Comparison of ENCODE assay signal across 25 cellular contexts in the genomic region with DNA sequence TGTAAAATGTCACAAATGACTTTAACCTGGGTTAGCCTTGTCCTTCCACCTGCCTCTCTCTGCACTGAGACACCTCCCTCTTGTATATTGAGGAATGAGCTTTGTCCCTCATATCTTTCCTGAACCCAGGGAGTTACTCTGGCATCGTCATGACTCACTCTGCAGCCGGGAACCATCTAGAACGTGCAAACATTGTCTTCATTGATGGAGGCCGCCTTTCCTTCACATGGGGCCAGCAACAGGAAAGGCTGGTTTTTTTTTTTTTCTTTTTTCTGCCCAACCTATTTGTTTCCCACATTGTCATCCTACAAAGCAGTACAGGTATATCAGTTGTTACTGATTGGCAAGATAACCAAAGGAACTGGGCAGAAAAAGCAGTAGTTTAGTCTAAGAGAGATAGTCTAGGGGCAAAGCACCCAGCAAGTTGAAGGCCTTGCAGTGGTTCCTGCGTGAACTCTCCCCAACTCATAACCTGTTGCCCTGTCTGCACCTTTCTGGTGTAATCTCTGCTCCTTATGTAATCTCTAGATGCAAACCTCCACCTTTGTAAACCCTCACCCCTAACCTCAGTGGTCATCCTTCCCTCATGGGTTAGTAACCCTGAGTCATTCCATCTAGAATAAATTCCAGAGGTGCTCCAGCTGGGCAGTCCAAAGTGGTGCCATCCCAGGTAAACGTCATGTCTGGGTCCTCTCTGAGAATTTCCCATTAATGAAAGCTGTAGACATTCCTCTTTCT. TPM values are rescaled to one million over a fixed set of nuclear protein-coding genes. Genes with fewer than 3 reads are reported as not detected.
DNase-seq lines count a peak whose midpoint lies in the region; ATAC-seq and TF ChIP-seq lines count a peak whose summit lies in the region.
"Had no signal": no experiment of that assay in that cellular context is flagged by ENCODE, and none has a peak within 500 bp of the region (broad histone marks: within the 10 kb centered on the region; RNA-seq: fewer than 3 reads in every experiment).

No MANE protein-coding gene starts in this region.

- H3K9me2 ChIP-seq in GM23248 (ENCODE audit: insufficient read depth): no peaks in the 10 kb centered on the region

- peak overlapping the region; percentile 71 for H3K27ac Mint-ChIP-seq in Caco-2 (ENCODE audit: unreplicated experiment)
- H3K27ac Mint-ChIP-seq in activated CD8-positive, alpha-beta memory T cell treated with anti-CD3 and anti-CD28 coated beads, Interleukin-2, amount 10 ng/mL, durations not matched to agents 7 days and 5 days: no peak overlapping the region
- H3K27ac Mint-ChIP-seq: activated naive CD4-positive, alpha-beta T cell treated with anti-CD3 and anti-CD28 coated beads, Interleukin-2, amount 50 U/mL, for 24 hours; H9; naive B cell; T-cell had no signal

- TF ChIP-seq CTCF in Caco-2 (IDR thresholded peaks at IDR 0.05; ENCODE audit: insufficient read depth in 1 of 2, low read depth in 1 of 2, low read length in 1 of 2, severe bottlenecking in 1 of 2, unreplicated experiment in 1 of 2) (no peak), gastroesophageal sphincter (IDR thresholded peaks at IDR 0.05) (no peak), prostate gland (IDR thresholded peaks at IDR 0.05) (no peak)

- no peak overlapping the region for H3K4me3 ChIP-seq in Caco-2 (ENCODE audit: low read depth, low read length)
- H3K4me3 ChIP-seq in gastroesophageal sphincter: no peak overlapping the region
- H3K4me3 ChIP-seq in prostate gland: no peak overlapping the region
- no peak overlapping the region for H3K4me3 ChIP-seq in GM23248
- no peak overlapping the region for H3K4me3 ChIP-seq in MG63
- H3K4me3 ChIP-seq: BLaER1, gastrocnemius medialis, SJCRH30 had no signal

- H3F3A ChIP-seq in GM23248 (ENCODE audit: insufficient read depth): no peaks in the 10 kb centered on the region

- no peaks in the 10 kb centered on the region for H3K27me3 ChIP-seq in Caco-2 (replicated peaks; ENCODE audit: control insufficient read depth, insufficient read depth, low read length)
- no peaks in the 10 kb centered on the region for H3K27me3 ChIP-seq in gastroesophageal sphincter
- H3K27me3 ChIP-seq in prostate gland (replicated peaks; ENCODE audit: insufficient read depth): no peaks in the 10 kb centered on the region
- H3K27me3 ChIP-seq in GM23248 (replicated peaks; ENCODE audit: insufficient read depth): no peaks in the 10 kb centered on the region
- no peaks in the 10 kb centered on the region for H3K27me3 ChIP-seq in MG63
- H3K27me3 ChIP-seq: BLaER1, gastrocnemius medialis, SJCRH30 had no signal

- no peaks in the 10 kb centered on the region for H4K20me1 ChIP-seq in GM23248 (ENCODE audit: insufficient read depth)
- H4K20me1 ChIP-seq: BLaER1 had no signal

- intact Hi-C loops in Caco-2 (cut with micrococcal nuclease; ENCODE audit: unreplicated experiment) (loop anchor here (1.0 to 10.0 kb wide), 6 partner anchors 13 to 358 kb away; partner anchors contain the start of gene SLC40A1), prostate gland (cut with DNase I) (no loop called here)

- H3K4me1 Mint-ChIP-seq in Caco-2 (ENCODE audit: low read depth, unreplicated experiment): peaks cover 37% of the 10 kb centered on the region
- H3K4me1 Mint-ChIP-seq in activated CD8-positive, alpha-beta memory T cell treated with anti-CD3 and anti-CD28 coated beads, Interleukin-2, amount 10 ng/mL, durations not matched to agents 7 days and 5 days: no peaks in the 10 kb centered on the region
- H3K4me1 Mint-ChIP-seq: activated naive CD4-positive, alpha-beta T cell treated with anti-CD3 and anti-CD28 coated beads, Interleukin-2, amount 50 U/mL, for 24 hours; H9; naive B cell; T-cell had no signal

- H3K27ac ChIP-seq in gastroesophageal sphincter (peak overlapping the region; percentile 41 to 87 (median 84)), prostate gland (peak overlapping the region; percentile 46 to 53), GM23248 (no peak overlapping the region)
- H3K27ac ChIP-seq: BLaER1, SJCRH30 had no signal

- no peaks in the 10 kb centered on the region for H3K9me3 Mint-ChIP-seq in Caco-2 (ENCODE audit: unreplicated experiment)
- no peaks in the 10 kb centered on the region for H3K9me3 Mint-ChIP-seq in activated CD8-positive, alpha-beta memory T cell treated with anti-CD3 and anti-CD28 coated beads, Interleukin-2, amount 10 ng/mL, durations not matched to agents 7 days and 5 days (ENCODE audit: low read depth)
- H3K9me3 Mint-ChIP-seq: activated naive CD4-positive, alpha-beta T cell treated with anti-CD3 and anti-CD28 coated beads, Interleukin-2, amount 50 U/mL, for 24 hours; H9 had no signal

- H3K27me3 Mint-ChIP-seq in Caco-2 (ENCODE audit: insufficient read depth, unreplicated experiment): no peaks in the 10 kb centered on the region
- peaks cover 6% of the 10 kb centered on the region for H3K27me3 Mint-ChIP-seq in activated CD8-positive, alpha-beta memory T cell treated with anti-CD3 and anti-CD28 coated beads, Interleukin-2, amount 10 ng/mL, durations not matched to agents 7 days and 5 days
- H3K27me3 Mint-ChIP-seq: activated naive CD4-positive, alpha-beta T cell treated with anti-CD3 and anti-CD28 coated beads, Interleukin-2, amount 50 U/mL, for 24 hours had no signal

- H3K9me3 ChIP-seq in Caco-2: no peaks in the 10 kb centered on the region
- no peaks in the 10 kb centered on the region for H3K9me3 ChIP-seq in gastroesophageal sphincter
- H3K9me3 ChIP-seq in prostate gland: no peaks in the 10 kb centered on the region
- H3K9me3 ChIP-seq in GM23248 (ENCODE audit: low read depth): no peaks in the 10 kb centered on the region
- H3K9me3 ChIP-seq in MG63: no peaks in the 10 kb centered on the region
- H3K9me3 ChIP-seq: BLaER1, gastrocnemius medialis had no signal

- H2AFZ ChIP-seq in GM23248: no peak overlapping the region

- CTCF ChIA-PET in Caco-2 (lab: Charles Lee): interaction anchor here (0.7 kb wide), 1 partner anchor 489 kb away, joined by 3 read pairs; no protein-coding TSS in a partner anchor
- CTCF ChIA-PET in activated CD8-positive, alpha-beta memory T cell treated with anti-CD3 and anti-CD28 coated beads, Interleukin-2, amount 10 ng/mL, durations not matched to agents 7 days and 5 days (lab: Charles Lee): no interaction called here

- DNase-seq in Caco-2: peak; percentile 86 to 92
- peak; percentile 3 for DNase-seq in RPMI7951 (ENCODE audit: low read depth)
- DNase-seq in prostate gland (ENCODE audit: low spot score): peak; percentile 68
- no peak for DNase-seq in GM23248
- DNase-seq in activated CD8-positive, alpha-beta memory T cell treated with anti-CD3 and anti-CD28 coated beads, Interleukin-2, amount 10 ng/mL, durations not matched to agents 7 days and 5 days: no peak
- DNase-seq in GF-D8 (lab: John Stamatoyannopoulos, UW): no peak
- no peak for DNase-seq in MG63
- DNase-seq: activated CD4-positive, alpha-beta T cell treated with anti-CD3 and anti-CD28 coated beads for 4 hours; cerebellar nuclear complex; gastrocnemius medialis; H9; mammary epithelial cell; naive B cell; NCI-H1092 treated with DMSO at 0.1 percent for 48 hours; NCI-H1930; NCI-H345; NCI-H774; nucleus accumbens; SJCRH30; stimulated activated CD4-positive, alpha-beta T cell treated with anti-CD3 and anti-CD28 coated beads, Interleukin-12 subunit alpha, Interleukin-12 subunit beta, amount 100 ng/mL, for 4 hours; T-cell had no signal

- POLR2A ChIA-PET in Caco-2 (lab: Charles Lee): interaction anchor here (0.7 to 1.1 kb wide), 3 partner anchors 10 to 70 kb away, joined by 3 to 5 read pairs (median 3); partner anchors contain the start of gene SLC40A1

- ATAC-seq in gastroesophageal sphincter: peak; percentile 23
- no peak for ATAC-seq in activated CD8-positive, alpha-beta memory T cell treated with anti-CD3 and anti-CD28 coated beads, Interleukin-2, amount 10 ng/mL, durations not matched to agents 7 days and 5 days
- ATAC-seq: T-cell had no signal

- BruUV-seq in Caco-2 (replicated peaks; lab: Mats Ljungman, UMichigan): no TSS peak

- H3K4me3 Mint-ChIP-seq in Caco-2 (ENCODE audit: unreplicated experiment): peak overlapping the region; percentile 27
- no peak overlapping the region for H3K4me3 Mint-ChIP-seq in activated CD8-positive, alpha-beta memory T cell treated with anti-CD3 and anti-CD28 coated beads, Interleukin-2, amount 10 ng/mL, durations not matched to agents 7 days and 5 days
- H3K4me3 Mint-ChIP-seq: activated naive CD4-positive, alpha-beta T cell treated with anti-CD3 and anti-CD28 coated beads, Interleukin-2, amount 50 U/mL, for 24 hours; H9; naive B cell; T-cell had no signal

- in situ Hi-C loops in GM23248 (cut with MboI): no loop called here

- H3K36me3 ChIP-seq in Caco-2 (ENCODE audit: control insufficient read depth, insufficient read depth, low read length): no peaks in the 10 kb centered on the region
- no peaks in the 10 kb centered on the region for H3K36me3 ChIP-seq in gastroesophageal sphincter
- H3K36me3 ChIP-seq in prostate gland: no peaks in the 10 kb centered on the region
- H3K36me3 ChIP-seq in GM23248 (ENCODE audit: low read depth): no peaks in the 10 kb centered on the region
- H3K36me3 ChIP-seq in MG63: no peaks in the 10 kb centered on the region
- H3K36me3 ChIP-seq: BLaER1, gastrocnemius medialis, SJCRH30 had no signal

- no peak overlapping the region for H3K4me2 ChIP-seq in GM23248 (ENCODE audit: unreplicated experiment)
- H3K4me2 ChIP-seq: BLaER1 had no signal

- H3K4me1 ChIP-seq in Caco-2 (peaks cover 36% of the 10 kb centered on the region), gastroesophageal sphincter (peaks cover 4 to 57% (median 26%) of the 10 kb centered on the region in 3 donors), prostate gland (replicated peaks) (no peaks in the 10 kb centered on the region), GM23248 (ENCODE audit: insufficient read depth) (no peaks in the 10 kb centered on the region)
- H3K4me1 ChIP-seq: BLaER1 had no signal

- no peak for TF ChIP-seq EP300 in gastroesophageal sphincter (IDR thresholded peaks at IDR 0.05)

- H3K79me2 ChIP-seq in GM23248 (ENCODE audit: insufficient read depth): no peaks in the 10 kb centered on the region

- 58 to 74% methylated on average over 4 to 6 of the region's 6 CpGs for WGBS in gastroesophageal sphincter (ENCODE audit: low coverage in 1 of 2), 2 donors
- WGBS in prostate gland: 52% methylated on average over 6 of the region's 6 CpGs
- WGBS in GM23248 (ENCODE audit: low coverage in 1 of 2, low lambda C conversion rate in 2 of 2, missing lambda C conversion rate in 2 of 2), 2 experiments: 55 to 57% methylated on average over 6 of the region's 6 CpGs

- H3K36me3 Mint-ChIP-seq in Caco-2 (ENCODE audit: insufficient read depth, unreplicated experiment): no peaks in the 10 kb centered on the region
- no peaks in the 10 kb centered on the region for H3K36me3 Mint-ChIP-seq in activated CD8-positive, alpha-beta memory T cell treated with anti-CD3 and anti-CD28 coated beads, Interleukin-2, amount 10 ng/mL, durations not matched to agents 7 days and 5 days
- H3K36me3 Mint-ChIP-seq: activated naive CD4-positive, alpha-beta T cell treated with anti-CD3 and anti-CD28 coated beads, Interleukin-2, amount 50 U/mL, for 24 hours; naive B cell; T-cell had no signal

- TF ChIP-seq POLR2A in gastroesophageal sphincter (IDR thresholded peaks at IDR 0.05) (no peak), prostate gland (IDR thresholded peaks at IDR 0.05) (no peak)

- no peak overlapping the region for H3K9ac ChIP-seq in GM23248
- H3K9ac ChIP-seq: BLaER1 had no signal

RNA-seq across cellular contexts. Expression of gene SLC40A1, which starts 38.3 kb away (rescaled TPM):
- 78.1 and 109 TPM in 2 replicates for total RNA-seq in Caco-2 (2022)
- total RNA-seq in RPMI7951 (2014; rRNA removed; shearing (Covaris generic)): under 0.01 TPM in 1 of 2 replicates, not detected in the other
- total RNA-seq in gastroesophageal sphincter: 10 to 100 TPM; 32.1 to 96.3 (median 57.2) TPM
- total RNA-seq in prostate gland: 100 to 1,000 TPM in 1 of 2 donors, 10 to 100 TPM in 1; 86.7 to 169 TPM
- 0.25 TPM in 1 of 2 replicates, not detected in the other for total RNA-seq in GM23248 (2014; rRNA removed; shearing (Covaris generic))
- polyA plus RNA-seq in GM23248 (2016; fragmentation: Nextera tagmentation; extraction: Ambion mirVana): 0.15 and 0.28 TPM in 2 replicates
- total RNA-seq in activated CD8-positive, alpha-beta memory T cell treated with anti-CD3 and anti-CD28 coated beads, Interleukin-2, amount 10 ng/mL, durations not matched to agents 7 days and 5 days: 1 to 10 TPM in 1 of 2 experiments, under 1 TPM in 1; 0.47 to 1.3 TPM
- 0.13 TPM in 1 of 2 replicates, not detected in the other for total RNA-seq in MG63 (2014; rRNA removed; shearing (Covaris generic); ENCODE audit: low replicate concordance)
- total RNA-seq: H9, OCI-LY7 had no signal
- polyA plus RNA-seq: mammary epithelial cell had no signal

Comparison
In these comparisons a context has a peak if more than half of its experiments do, and no peak if none do; other contexts are left out.
1. DNase-seq: peak in Caco-2 (2 of 2), RPMI7951 (single experiment) and prostate gland (single experiment); none in GM23248 (single experiment), activated CD8-positive, alpha-beta memory T cell treated with anti-CD3 and anti-CD28 coated beads, Interleukin-2, amount 10 ng/mL, durations not matched to agents 7 days and 5 days (single experiment), GF-D8 (single experiment) and MG63 (single experiment).
2. RNA of gene SLC40A1, which starts 38.3 kb away (total RNA-seq): 86.7 to 169 TPM in prostate gland, 78.1 to 109 TPM in Caco-2 and 32.1 to 96.3 TPM in gastroesophageal sphincter; 0.47 to 1.3 TPM in activated CD8-positive, alpha-beta memory T cell treated with anti-CD3 and anti-CD28 coated beads, Interleukin-2, amount 10 ng/mL, durations not matched to agents 7 days and 5 days, 0.13 TPM in MG63, under 0.01 TPM in RPMI7951 and 0.25 TPM in GM23248; every median in the first group is over 10 times any median in the second.